Comparison of ENCODE assay signal across 1 cellular context in genomic region chr21:38798481-38798882, GRCh38.
TF ChIP-seq lines count a peak whose summit lies in the region.

No MANE protein-coding gene starts in this region.

TF ChIP-seq in IMR-90, 13 proteins besides CTCF, POLR2A, EP300 and RAD21 (continued from another document):
- TF ChIP-seq USF2 (IDR thresholded peaks at IDR 0.05; ENCODE audit: low read depth, low read length): no peak
